ENCODE assay signal across 2 cellular contexts in genomic region chr2:11717623-11718022, GRCh38.
TF ChIP-seq lines count a peak whose summit lies in the region.

No MANE protein-coding gene starts in this region.

TF ChIP-seq in K562, 482 proteins besides CTCF, POLR2A, EP300 and RAD21:
- TF ChIP-seq NR4A1 (CRISPR knock-in tag; IDR thresholded peaks at IDR 0.05) = no peak
- TF ChIP-seq NR4A1 (tag; IDR thresholded peaks at IDR 0.05) = no peak
- peak; percentile 91 for TF ChIP-seq RBM25 (IDR thresholded peaks at IDR 0.05; ENCODE audit: low read depth, low read length, severe bottlenecking)
- no peak for TF ChIP-seq MBD1 (CRISPR knock-in tag; IDR thresholded peaks at IDR 0.05)
- TF ChIP-seq BCOR (IDR thresholded peaks at IDR 0.05) = peak; percentile 32; the same call in 1 of the 2 replicates
- TF ChIP-seq SMARCC2 (IDR thresholded peaks at IDR 0.05; ENCODE audit: low read depth) = no peak
- no peak for TF ChIP-seq RUNX1 (IDR thresholded peaks at IDR 0.05; ENCODE audit: low read depth)
- no peak for TF ChIP-seq SUPT5H (IDR thresholded peaks at IDR 0.05)
- TF ChIP-seq SMAD3 (CRISPR knock-in tag; conservative IDR thresholded peaks at IDR 0.05) = no peak
- TF ChIP-seq WHSC1 (IDR thresholded peaks at IDR 0.05; ENCODE audit: low read length) = no peak
- TF ChIP-seq MYBL2 (IDR thresholded peaks at IDR 0.05; ENCODE audit: low read depth) = no peak
- TF ChIP-seq MYBL2 (CRISPR knock-in tag; IDR thresholded peaks at IDR 0.05; ENCODE audit: borderline replicate concordance) = no peak
- peak; percentile 81 for TF ChIP-seq ZFP36 (IDR thresholded peaks at IDR 0.05; ENCODE audit: low read depth, low read length, partially characterized antibody)
- TF ChIP-seq ESRRA (IDR thresholded peaks at IDR 0.05; ENCODE audit: borderline replicate concordance, low read depth) = no peak
- no peak for TF ChIP-seq CHCHD3 (CRISPR knock-in tag; IDR thresholded peaks at IDR 0.05)
- no peak for TF ChIP-seq HOMEZ (CRISPR knock-in tag; IDR thresholded peaks at IDR 0.05)
- no peak for TF ChIP-seq ZNF583 (CRISPR knock-in tag; IDR thresholded peaks at IDR 0.05)
- no peak for TF ChIP-seq DACH1 (IDR thresholded peaks at IDR 0.05; ENCODE audit: partially characterized antibody)

TF ChIP-seq in HepG2, 621 proteins besides CTCF, POLR2A, EP300 and RAD21:
- 0 out of 2 replicates have a peak, but pooled peaks have one; percentile 8 for TF ChIP-seq KDM1A (CRISPR knock-in tag; IDR thresholded peaks at IDR 0.05)
- TF ChIP-seq PHF5A (CRISPR knock-in tag; IDR thresholded peaks at IDR 0.05; ENCODE audit: low read depth, unreplicated experiment) = no peak
- 0 out of 2 replicates have a peak, but pooled peaks have one; percentile 14 for TF ChIP-seq HMGXB3 (CRISPR knock-in tag; IDR thresholded peaks at IDR 0.05; ENCODE audit: borderline replicate concordance)
- TF ChIP-seq ZNF768 (CRISPR knock-in tag; IDR thresholded peaks at IDR 0.05) = peak; percentile 87; the same call in 1 of the 2 replicates
- TF ChIP-seq FOSL2 (CRISPR knock-in tag; IDR thresholded peaks at IDR 0.05) = 0 out of 2 replicates have a peak, but pooled peaks have one; percentile 27
TF ChIP-seq in HepG2: peak in this region for 4.
